ENCODE assay signal across 9 cellular contexts in the genomic region with DNA sequence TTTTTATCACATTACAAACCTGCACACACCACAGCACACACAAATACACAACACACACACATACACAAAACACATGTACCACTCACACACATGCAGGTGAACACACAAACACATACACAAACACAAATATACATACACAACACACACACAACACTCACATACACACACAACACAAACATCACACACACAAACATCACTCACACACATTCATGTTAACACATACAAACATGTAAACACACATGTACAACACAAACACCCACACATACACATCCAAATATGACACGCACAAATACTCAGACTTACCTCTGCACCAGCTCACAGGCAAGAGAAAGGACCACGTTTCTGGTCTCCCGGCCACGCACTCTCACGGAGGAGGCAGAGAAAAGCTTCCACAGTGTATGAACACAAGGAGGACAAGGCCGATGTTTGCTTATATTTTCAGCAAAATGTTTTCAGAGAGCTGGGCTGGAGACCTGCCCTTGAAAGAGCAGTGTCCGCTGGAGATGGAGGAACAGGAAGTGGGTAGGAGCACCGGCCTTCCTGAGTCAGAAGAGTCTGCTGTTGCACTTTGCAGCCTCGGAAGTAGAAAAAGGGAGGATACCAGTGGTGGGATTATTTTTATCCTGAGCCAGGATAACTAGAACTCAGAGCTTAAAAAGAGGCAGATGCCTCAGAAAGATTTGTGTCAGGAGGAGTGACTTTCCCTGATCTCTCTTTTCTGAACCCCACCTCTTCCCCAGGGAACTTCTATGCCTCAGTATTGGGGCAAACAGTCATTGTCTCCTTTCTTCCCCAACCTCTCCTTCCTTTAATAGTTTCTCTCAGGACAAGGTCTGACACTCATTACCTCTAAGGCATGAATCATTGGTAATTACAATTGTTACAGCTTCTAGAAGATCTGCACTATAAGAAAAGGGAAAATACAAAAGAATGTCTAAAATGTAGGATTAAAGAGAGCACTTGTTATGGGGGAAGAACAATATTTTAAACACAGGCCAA. TPM values are rescaled to one million over a fixed set of nuclear protein-coding genes. Genes with fewer than 3 reads are reported as not detected.
DNase-seq lines count a peak whose midpoint lies in the region; ATAC-seq and TF ChIP-seq lines count a peak whose summit lies in the region.
"Had no signal": no experiment of that assay in that cellular context is flagged by ENCODE, and none has a peak within 500 bp of the region (broad histone marks: within the 10 kb centered on the region; RNA-seq: fewer than 3 reads in every experiment).

Gene GIMAP6, minus strand, starts transcription at position 520 of the 999 bp plus-strand sequence. CDS start 2,243 bp downstream, outside the sequence.

- no peaks in the 10 kb centered on the region for H3K79me2 ChIP-seq in MM.1S (ENCODE audit: low read length)

- TF ChIP-seq POLR2A in breast epithelium (IDR thresholded peaks at IDR 0.05) = no peak

- no peak within 1 kb of the TSS for H3K4me3 Mint-ChIP-seq in MCF 10A (ENCODE audit: unreplicated experiment)
- H3K4me3 Mint-ChIP-seq in IgD-negative memory B cell = peak within 1 kb of the TSS in 3 of 4 donors; percentile 7 to 76 (median 70)
- peak within 1 kb of the TSS; percentile 93 for H3K4me3 Mint-ChIP-seq in activated T-cell treated with anti-CD3 and anti-CD28 coated beads, Interleukin-2, amount 50 U/mL, for 4 hours
- peak within 1 kb of the TSS; percentile 98 for H3K4me3 Mint-ChIP-seq in stimulated activated naive CD8-positive, alpha-beta T cell treated with anti-CD3 and anti-CD28 coated beads, Interleukin-15, Interleukin-2, amounts not matched to agents 100 ng/mL and 50 ng/mL, for 24 hours

- H3F3A ChIP-seq in MM.1S (ENCODE audit: insufficient read depth, low read length) = no peaks in the 10 kb centered on the region

- BruUV-seq in MCF 10A (replicated peaks; lab: Mats Ljungman, UMichigan) = no TSS peak

- H3K27ac Mint-ChIP-seq in MCF 10A (ENCODE audit: low read depth, unreplicated experiment) (no peak within 1 kb of the TSS), IgD-negative memory B cell (peak within 1 kb of the TSS in 2 of 3 donors; percentile 51 to 89)
- peak within 1 kb of the TSS; percentile 95 for H3K27ac Mint-ChIP-seq in stimulated activated naive CD8-positive, alpha-beta T cell treated with anti-CD3 and anti-CD28 coated beads, Interleukin-15, Interleukin-2, amounts not matched to agents 100 ng/mL and 50 ng/mL, for 24 hours

- no peak within 1 kb of the TSS for H3K9ac ChIP-seq in MM.1S (ENCODE audit: low read length)

- H3K36me3 Mint-ChIP-seq in MCF 10A (ENCODE audit: insufficient read depth, unreplicated experiment) (no peaks in the 10 kb centered on the region), IgD-negative memory B cell (peaks cover 6% of the 10 kb centered on the region)
- peaks cover 38% of the 10 kb centered on the region for H3K36me3 Mint-ChIP-seq in activated T-cell treated with anti-CD3 and anti-CD28 coated beads, Interleukin-2, amount 50 U/mL, for 4 hours (ENCODE audit: insufficient read depth)
- peaks cover 52% of the 10 kb centered on the region for H3K36me3 Mint-ChIP-seq in stimulated activated naive CD8-positive, alpha-beta T cell treated with anti-CD3 and anti-CD28 coated beads, Interleukin-15, Interleukin-2, amounts not matched to agents 100 ng/mL and 50 ng/mL, for 24 hours (ENCODE audit: low read depth)

- POLR2A ChIA-PET in MCF 10A (lab: Yijun Ruan, JAX) = interaction anchor here (0.7 kb wide), 1 partner anchor 36 kb away, joined by 3 read pairs; no protein-coding TSS in a partner anchor

- H3K27ac ChIP-seq in breast epithelium (peak within 1 kb of the TSS; percentile 65 to 78), MM.1S (ENCODE audit: low read length) (no peak within 1 kb of the TSS)

- H3K27me3 Mint-ChIP-seq in MCF 10A (ENCODE audit: insufficient read depth, unreplicated experiment) (no peaks in the 10 kb centered on the region), IgD-negative memory B cell (peaks cover 2% of the 10 kb centered on the region)
- no peaks in the 10 kb centered on the region for H3K27me3 Mint-ChIP-seq in activated T-cell treated with anti-CD3 and anti-CD28 coated beads, Interleukin-2, amount 50 U/mL, for 4 hours (ENCODE audit: low read depth)
- H3K27me3 Mint-ChIP-seq in stimulated activated naive CD8-positive, alpha-beta T cell treated with anti-CD3 and anti-CD28 coated beads, Interleukin-15, Interleukin-2, amounts not matched to agents 100 ng/mL and 50 ng/mL, for 24 hours = no peaks in the 10 kb centered on the region

- CTCF ChIA-PET in MCF 10A (lab: Yijun Ruan, JAX) = no interaction called here

- H3K36me3 ChIP-seq in breast epithelium (no peaks in the 10 kb centered on the region), MM.1S (replicated peaks; ENCODE audit: insufficient read depth, low read length) (no peaks in the 10 kb centered on the region)

- H2AFZ ChIP-seq in MM.1S (ENCODE audit: low read length) = no peak within 1 kb of the TSS

- no peaks in the 10 kb centered on the region for H3K4me1 Mint-ChIP-seq in MCF 10A (ENCODE audit: insufficient read depth, unreplicated experiment)
- peaks cover 5 to 11% (median 9%) of the 10 kb centered on the region in 3 donors for H3K4me1 Mint-ChIP-seq in IgD-negative memory B cell
- peaks cover 84% of the 10 kb centered on the region for H3K4me1 Mint-ChIP-seq in activated T-cell treated with anti-CD3 and anti-CD28 coated beads, Interleukin-2, amount 50 U/mL, for 4 hours (ENCODE audit: low read depth)
- peaks cover 63% of the 10 kb centered on the region for H3K4me1 Mint-ChIP-seq in stimulated activated naive CD8-positive, alpha-beta T cell treated with anti-CD3 and anti-CD28 coated beads, Interleukin-15, Interleukin-2, amounts not matched to agents 100 ng/mL and 50 ng/mL, for 24 hours (ENCODE audit: low read depth)

- H3K27me3 ChIP-seq in breast epithelium (no peaks in the 10 kb centered on the region), MM.1S (replicated peaks; ENCODE audit: insufficient read depth, low read length) (no peaks in the 10 kb centered on the region)

- H3K4me2 ChIP-seq in MM.1S (ENCODE audit: low read depth, low read length) = no peak within 1 kb of the TSS

- H3K9me3 ChIP-seq in breast epithelium (no peaks in the 10 kb centered on the region), MM.1S (replicated peaks; ENCODE audit: insufficient read depth, low read length) (no peaks in the 10 kb centered on the region)

- intact Hi-C loops in breast epithelium (cut with DNase I; ENCODE audit: low total_unique reads) (no loop called here), MCF 10A (cut with micrococcal nuclease) (no loop called here)

- no peaks in the 10 kb centered on the region for H4K20me1 ChIP-seq in MM.1S (ENCODE audit: insufficient read depth, low read length)

- peak; percentile 65 to 70 for ATAC-seq in activated T-cell treated with anti-CD3 and anti-CD28 coated beads, Interleukin-2, amount 50 U/mL, for 4 hours
- peak; percentile 55 for ATAC-seq in left lobe of liver

- H3K4me3 ChIP-seq in breast epithelium (peak within 1 kb of the TSS; percentile 35 to 62 (median 37)), MM.1S (ENCODE audit: low read length) (no peak within 1 kb of the TSS)

- no peak for TF ChIP-seq CTCF in breast epithelium (IDR thresholded peaks at IDR 0.05)
- no peak for TF ChIP-seq CTCF in MCF 10A (IDR thresholded peaks at IDR 0.05; ENCODE audit: unreplicated experiment)
- TF ChIP-seq CTCF in MM.1S (IDR thresholded peaks at IDR 0.05; ENCODE audit: low read length) = no peak

- no peak for DNase-seq in breast epithelium (ENCODE audit: low spot score in 2 of 2)
- no peak for DNase-seq in MCF 10A (ENCODE audit: unreplicated experiment)
- peak; percentile 25 for DNase-seq in activated T-cell treated with anti-CD3 and anti-CD28 coated beads, Interleukin-2, amount 50 U/mL, for 4 hours
- no peak for DNase-seq in left lobe of liver (ENCODE audit: low spot score)
- no peak for DNase-seq in DMS153 (lab: John Stamatoyannopoulos, UW)
- DNase-seq in MM.1S = no peak

- no peaks in the 10 kb centered on the region for H3K9me2 ChIP-seq in MM.1S (replicated peaks; ENCODE audit: insufficient read depth, low read length)

- H3K9me3 Mint-ChIP-seq in MCF 10A (ENCODE audit: unreplicated experiment) = peaks cover under 1% of the 10 kb centered on the region
- peaks cover 0 to 7% (median 2%) of the 10 kb centered on the region in 3 donors for H3K9me3 Mint-ChIP-seq in IgD-negative memory B cell
- peaks cover 23% of the 10 kb centered on the region for H3K9me3 Mint-ChIP-seq in activated T-cell treated with anti-CD3 and anti-CD28 coated beads, Interleukin-2, amount 50 U/mL, for 4 hours
- H3K9me3 Mint-ChIP-seq in stimulated activated naive CD8-positive, alpha-beta T cell treated with anti-CD3 and anti-CD28 coated beads, Interleukin-15, Interleukin-2, amounts not matched to agents 100 ng/mL and 50 ng/mL, for 24 hours = peaks cover 12% of the 10 kb centered on the region

- H3K4me1 ChIP-seq in breast epithelium = no peaks in the 10 kb centered on the region
- no peaks in the 10 kb centered on the region for H3K4me1 ChIP-seq in MM.1S (ENCODE audit: low read length)

RNA-seq across cellular contexts. Expression of gene GIMAP6, which starts in this region (rescaled TPM):
- 10 to 100 TPM; 13.3 to 35.2 (median 28.2) TPM for total RNA-seq in breast epithelium
- total RNA-seq in MCF 10A (2022) = not detected in 2 replicates
- 4.6 TPM for polyA plus RNA-seq in IgD-negative memory B cell
- 10 to 100 TPM; 14.8 to 20.0 (median 18.1) TPM for total RNA-seq in activated T-cell treated with anti-CD3 and anti-CD28 coated beads, Interleukin-2, amount 50 U/mL, for 4 hours
- total RNA-seq in left lobe of liver = 6.5 TPM
- polyA plus RNA-seq: AG04450 had no signal
